ENCODE assay signal across 12 cellular contexts in the genomic region with DNA sequence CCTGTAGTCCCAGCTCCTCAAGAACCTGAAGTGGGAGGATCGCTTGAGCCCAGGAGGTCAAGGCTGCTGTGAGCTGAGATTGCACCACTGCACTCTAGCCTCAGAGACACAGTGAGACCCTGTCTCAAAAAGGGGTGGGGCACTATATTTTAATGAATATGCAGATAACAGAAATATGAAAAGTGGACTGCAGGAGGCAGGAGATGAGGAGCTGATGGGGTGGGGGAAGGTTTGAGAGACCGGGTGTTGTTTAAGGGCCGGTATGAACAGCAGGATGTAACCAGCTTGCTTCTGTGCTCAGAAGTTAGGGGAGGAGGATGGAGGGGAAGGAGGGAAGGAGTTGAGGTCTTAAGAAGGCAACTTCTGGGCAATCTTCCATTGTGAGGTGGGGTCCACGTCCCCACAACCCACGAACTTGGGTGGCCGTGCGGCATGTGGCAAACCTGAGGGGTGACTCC. TPM values are rescaled to one million over a fixed set of nuclear protein-coding genes. Genes with fewer than 3 reads are reported as not detected.
DNase-seq lines count a peak whose midpoint lies in the region; ATAC-seq and TF ChIP-seq lines count a peak whose summit lies in the region.
"Had no signal": no experiment of that assay in that cellular context is flagged by ENCODE, and none has a peak within 500 bp of the region (broad histone marks: within the 10 kb centered on the region; RNA-seq: fewer than 3 reads in every experiment).

No MANE protein-coding gene starts in this region.

- H3K27ac Mint-ChIP-seq in T-helper 1 cell treated with Interleukin-12 subunit alpha and Interleukin-12 subunit beta and Interleukin-4 antibody, amounts not matched to agents 30 μg/mL and 1 μg/mL, for 36 hours = peak overlapping the region; percentile 11
- H3K27ac Mint-ChIP-seq in chondrocyte (ENCODE audit: unreplicated experiment) (no peak overlapping the region), neural progenitor cell (peak overlapping the region; percentile 39)

- peaks cover 15% of the 10 kb centered on the region for H4K20me1 ChIP-seq in neural progenitor cell (ENCODE audit: low read depth)

- H3K27ac ChIP-seq in neural progenitor cell = no peak overlapping the region
- H3K27ac ChIP-seq: foreskin keratinocyte, spleen, transverse colon had no signal

- H3K4me2 ChIP-seq in neural progenitor cell = peak overlapping the region; percentile 67

- H3K27me3 ChIP-seq in neural progenitor cell = no peaks in the 10 kb centered on the region

- no peak for DNase-seq in T-helper 1 cell
- peak; percentile 27 for DNase-seq in HuH-7.5 (ENCODE audit: low spot score)
- no peak for DNase-seq in chondrocyte (ENCODE audit: low spot score)
- no peak for DNase-seq in neural progenitor cell (ENCODE audit: low spot score)
- DNase-seq in NCI-H187 (lab: John Stamatoyannopoulos, UW) = no peak
- no peak for DNase-seq in RKO (ENCODE audit: low spot score)
- DNase-seq: foreskin keratinocyte, spleen, transverse colon had no signal

- H3K4me1 ChIP-seq in neural progenitor cell = peaks cover 10% of the 10 kb centered on the region
- H3K4me1 ChIP-seq: foreskin keratinocyte had no signal

- H3K36me3 ChIP-seq in neural progenitor cell = no peaks in the 10 kb centered on the region
- H3K36me3 ChIP-seq: spleen, transverse colon had no signal

- H3K79me2 ChIP-seq in neural progenitor cell (ENCODE audit: low read depth) = peaks cover 16% of the 10 kb centered on the region

- no peak overlapping the region for H2AFZ ChIP-seq in neural progenitor cell (replicated peaks)

- no peak overlapping the region for H3K9ac ChIP-seq in neural progenitor cell

- H3K27me3 Mint-ChIP-seq in T-helper 1 cell treated with Interleukin-12 subunit alpha and Interleukin-12 subunit beta and Interleukin-4 antibody, amounts not matched to agents 30 μg/mL and 1 μg/mL, for 36 hours (ENCODE audit: low read depth) = peaks cover 43% of the 10 kb centered on the region
- H3K27me3 Mint-ChIP-seq in chondrocyte (ENCODE audit: low read depth) (peaks cover 4% of the 10 kb centered on the region), neural progenitor cell (ENCODE audit: insufficient read depth, low read depth) (peaks cover 11% of the 10 kb centered on the region)

- H3F3A ChIP-seq in neural progenitor cell (ENCODE audit: low read depth) = peaks cover 22% of the 10 kb centered on the region

- H3K36me3 Mint-ChIP-seq in T-helper 1 cell treated with Interleukin-12 subunit alpha and Interleukin-12 subunit beta and Interleukin-4 antibody, amounts not matched to agents 30 μg/mL and 1 μg/mL, for 36 hours (ENCODE audit: low read depth) = no peaks in the 10 kb centered on the region
- no peaks in the 10 kb centered on the region for H3K36me3 Mint-ChIP-seq in chondrocyte (ENCODE audit: low read depth)
- peaks cover 12% of the 10 kb centered on the region for H3K36me3 Mint-ChIP-seq in neural progenitor cell

- peak overlapping the region; percentile 70 for H3K4me3 Mint-ChIP-seq in T-helper 1 cell treated with Interleukin-12 subunit alpha and Interleukin-12 subunit beta and Interleukin-4 antibody, amounts not matched to agents 30 μg/mL and 1 μg/mL, for 36 hours
- H3K4me3 Mint-ChIP-seq in chondrocyte (ENCODE audit: unreplicated experiment) (peak overlapping the region; percentile 81), neural progenitor cell (peak overlapping the region; percentile 96)

- TF ChIP-seq CTCF in chondrocyte (IDR thresholded peaks at IDR 0.05) (peak; percentile 13), neural progenitor cell (IDR thresholded peaks at IDR 0.05) (no peak)

- H3K4me1 Mint-ChIP-seq in T-helper 1 cell treated with Interleukin-12 subunit alpha and Interleukin-12 subunit beta and Interleukin-4 antibody, amounts not matched to agents 30 μg/mL and 1 μg/mL, for 36 hours (ENCODE audit: low read depth) = peaks cover 6% of the 10 kb centered on the region
- H3K4me1 Mint-ChIP-seq in chondrocyte (ENCODE audit: low read depth) (peaks cover 20% of the 10 kb centered on the region), neural progenitor cell (peaks cover 24% of the 10 kb centered on the region)

- H3K4me3 ChIP-seq in neural progenitor cell = peak overlapping the region; percentile 42

- no peak for ATAC-seq in HG02973 (IDR thresholded peaks at IDR 0.05; ENCODE audit: unreplicated experiment)
- ATAC-seq: foreskin keratinocyte had no signal

- no peaks in the 10 kb centered on the region for H3K9me3 Mint-ChIP-seq in T-helper 1 cell treated with Interleukin-12 subunit alpha and Interleukin-12 subunit beta and Interleukin-4 antibody, amounts not matched to agents 30 μg/mL and 1 μg/mL, for 36 hours
- H3K9me3 Mint-ChIP-seq in chondrocyte (ENCODE audit: low read depth) (no peaks in the 10 kb centered on the region), neural progenitor cell (peaks cover 8% of the 10 kb centered on the region)

- H3K9me3 ChIP-seq in neural progenitor cell (ENCODE audit: low read depth) = no peaks in the 10 kb centered on the region
- H3K9me3 ChIP-seq: spleen, transverse colon had no signal

RNA-seq across cellular contexts. Expression of a gene that starts 1.3 kb away (rescaled TPM):
- total RNA-seq in chondrocyte = 37.0 to 39.1 TPM (median 37.2 TPM) in 3 replicates
- 16.4 and 110 TPM in 2 replicates for total RNA-seq in neural progenitor cell (ENCODE audit: low replicate concordance)

RNA-seq across cellular contexts. Expression of a gene that starts 26.0 kb away (rescaled TPM):
- total RNA-seq in chondrocyte (0.56 to 0.92 TPM (median 0.85 TPM) in 3 replicates), neural progenitor cell (ENCODE audit: low replicate concordance) (6.5 and 8.5 TPM in 2 replicates)
- total RNA-seq: T-helper 1 cell treated with Interleukin-12 subunit alpha and Interleukin-12 subunit beta and Interleukin-4 antibody, amounts not matched to agents 30 ng/mL and 1 ng/mL, for 36 hours had no signal

RNA-seq across cellular contexts. Expression of a gene that starts 46.8 kb away (rescaled TPM):
- 12.3 to 26.6 TPM (median 25.9 TPM) in 3 replicates for total RNA-seq in chondrocyte
- total RNA-seq in neural progenitor cell (ENCODE audit: low replicate concordance) = 5.4 and 8.4 TPM in 2 replicates

RNA-seq across cellular contexts. Expression of a gene that starts 47.3 kb away (rescaled TPM):
- total RNA-seq in chondrocyte (377 to 394 TPM (median 392 TPM) in 3 replicates), neural progenitor cell (ENCODE audit: low replicate concordance) (19.8 and 61.7 TPM in 2 replicates)

RNA-seq across cellular contexts. Expression of a gene that starts 54.1 kb away (rescaled TPM):
- 1.0 to 3.3 TPM (median 1.6 TPM) in 3 replicates for total RNA-seq in chondrocyte
- total RNA-seq in neural progenitor cell (ENCODE audit: low replicate concordance) = 13.3 and 48.6 TPM in 2 replicates
